26 cellular contexts compared by ENCODE assay signal in genomic region chr12:47787596-47788319, GRCh38. TPM values are rescaled to one million over a fixed set of nuclear protein-coding genes. Genes with fewer than 3 reads are reported as not detected.
DNase-seq lines count a peak whose midpoint lies in the region; ATAC-seq, FAIRE-seq and TF ChIP-seq lines count a peak whose summit lies in the region.
"Had no signal": no experiment of that assay in that cellular context is flagged by ENCODE, and none has a peak within 500 bp of the region (broad histone marks: within the 10 kb centered on the region; RNA-seq: fewer than 3 reads in every experiment).

No MANE protein-coding gene starts in this region.

- H3K27me3 Mint-ChIP-seq in activated CD4-positive, alpha-beta T cell treated with anti-CD3 and anti-CD28 coated beads, Interleukin-2, amount 10 ng/mL, durations not matched to agents 24 days and 14 days: no peaks in the 10 kb centered on the region
- H3K27me3 Mint-ChIP-seq in activated CD4-positive, alpha-beta T cell treated with anti-CD3 and anti-CD28 coated beads, Interleukin-2, amount 10 ng/mL, durations not matched to agents 7 days and 5 days: no peaks in the 10 kb centered on the region
- H3K27me3 Mint-ChIP-seq in CD4-positive, CD25-positive, alpha-beta regulatory T cell: no peaks in the 10 kb centered on the region
- no peaks in the 10 kb centered on the region for H3K27me3 Mint-ChIP-seq in activated T-helper 17 cell treated with anti-CD3 and anti-CD28 coated beads, Interleukin-2, amount 50 U/mL, for 72 hours
- H3K27me3 Mint-ChIP-seq: central memory CD8-positive, alpha-beta T cell had no signal

- H3K23ac ChIP-seq in mesenchymal stem cell (ENCODE audit: low read length in 2 of 2): no peak overlapping the region

- POLR2A ChIA-PET in activated CD4-positive, alpha-beta T cell treated with anti-CD3 and anti-CD28 coated beads, Interleukin-2, amount 10 ng/mL, durations not matched to agents 7 days and 5 days (lab: Charles Lee): no interaction called here

- CTCF ChIA-PET in activated CD4-positive, alpha-beta T cell treated with anti-CD3 and anti-CD28 coated beads, Interleukin-2, amount 10 ng/mL, durations not matched to agents 7 days and 5 days (lab: Charles Lee): interaction anchor here (0.8 to 1.5 kb wide), 4 partner anchors 8 to 22 kb away, joined by 3 to 5 read pairs (median 3); no protein-coding TSS in a partner anchor

- no peak overlapping the region for H3K4ac ChIP-seq in mesenchymal stem cell (ENCODE audit: low read depth in 1 of 2, low read length in 2 of 2)

- no peaks in the 10 kb centered on the region for H3K4me1 ChIP-seq in CD4-positive, CD25-positive, alpha-beta regulatory T cell (ENCODE audit: control insufficient read depth, insufficient read depth, low read length, poor library complexity, severe bottlenecking)
- H3K4me1 ChIP-seq in mesenchymal stem cell (ENCODE audit: control insufficient read depth, insufficient read depth, low read depth, low read length) (peaks cover 2% of the 10 kb centered on the region), kidney (ENCODE audit: control insufficient read depth in 1 of 2, insufficient read depth in 1 of 2, low read depth in 1 of 2, low read length in 2 of 2) (no peaks in the 10 kb centered on the region)
- H3K4me1 ChIP-seq: neural progenitor cell, SJCRH30 had no signal

- no peak overlapping the region for H4K8ac ChIP-seq in mesenchymal stem cell (ENCODE audit: low read length)

- no peak overlapping the region for H2AK5ac ChIP-seq in mesenchymal stem cell (ENCODE audit: low read length, severe bottlenecking)

- H3K9ac ChIP-seq in mesenchymal stem cell (ENCODE audit: low read length) (no peak overlapping the region), kidney (ENCODE audit: low read length in 2 of 2) (no peak overlapping the region)
- H3K9ac ChIP-seq: neural progenitor cell had no signal

- no peak overlapping the region for H2BK120ac ChIP-seq in mesenchymal stem cell (ENCODE audit: low read depth, low read length)

- WGBS in mesenchymal stem cell: 88% methylated on average over 14 of the region's 14 CpGs

- peak overlapping the region; percentile 65 for H3K27ac Mint-ChIP-seq in activated CD4-positive, alpha-beta T cell treated with anti-CD3 and anti-CD28 coated beads, Interleukin-2, amount 10 ng/mL, durations not matched to agents 24 days and 14 days
- no peak overlapping the region for H3K27ac Mint-ChIP-seq in activated CD4-positive, alpha-beta T cell treated with anti-CD3 and anti-CD28 coated beads, Interleukin-2, amount 10 ng/mL, durations not matched to agents 7 days and 5 days
- peak overlapping the region in 2 of 3 donors; percentile 41 to 87 for H3K27ac Mint-ChIP-seq in CD4-positive, CD25-positive, alpha-beta regulatory T cell
- peak overlapping the region; percentile 90 for H3K27ac Mint-ChIP-seq in activated T-helper 17 cell treated with anti-CD3 and anti-CD28 coated beads, Interleukin-2, amount 50 U/mL, for 72 hours
- H3K27ac Mint-ChIP-seq: endodermal cell, neural progenitor cell had no signal

- H3K14ac ChIP-seq in mesenchymal stem cell (ENCODE audit: low read length in 2 of 2): no peak overlapping the region

- H3K79me1 ChIP-seq in mesenchymal stem cell (replicated peaks; ENCODE audit: low read length, poor library complexity, severe bottlenecking): peaks cover 46% of the 10 kb centered on the region

- no peak for FAIRE-seq in kidney (lab: Jason Lieb, UNC)
- FAIRE-seq: A204.1, GM12892 had no signal

- H3K27ac ChIP-seq in CD4-positive, CD25-positive, alpha-beta regulatory T cell (ENCODE audit: insufficient read depth, low read length, poor library complexity, severe bottlenecking): no peak overlapping the region
- H3K27ac ChIP-seq in mesenchymal stem cell (ENCODE audit: low read length, poor library complexity, severe bottlenecking) (no peak overlapping the region), kidney (ENCODE audit: low read depth in 2 of 2, low read length in 2 of 2) (no peak overlapping the region), coronary artery (peak overlapping the region in 1 of 2 donors; percentile 75)
- H3K27ac ChIP-seq: BLaER1 treated with 17β-estradiol and CSF1 and Interleukin-3, amounts not matched to agents 10 nM and 100 nM; neural progenitor cell; SJCRH30 had no signal

- H3K4me1 Mint-ChIP-seq in activated CD4-positive, alpha-beta T cell treated with anti-CD3 and anti-CD28 coated beads, Interleukin-2, amount 10 ng/mL, durations not matched to agents 24 days and 14 days: peaks cover 12% of the 10 kb centered on the region
- H3K4me1 Mint-ChIP-seq in activated CD4-positive, alpha-beta T cell treated with anti-CD3 and anti-CD28 coated beads, Interleukin-2, amount 10 ng/mL, durations not matched to agents 7 days and 5 days: no peaks in the 10 kb centered on the region
- peaks cover 0 to 4% (median 2%) of the 10 kb centered on the region in 4 donors for H3K4me1 Mint-ChIP-seq in CD4-positive, CD25-positive, alpha-beta regulatory T cell
- peaks cover 1% of the 10 kb centered on the region for H3K4me1 Mint-ChIP-seq in activated T-helper 17 cell treated with anti-CD3 and anti-CD28 coated beads, Interleukin-2, amount 50 U/mL, for 72 hours
- H3K4me1 Mint-ChIP-seq: central memory CD8-positive, alpha-beta T cell; endodermal cell had no signal

- TF ChIP-seq CTCF in kidney (IDR thresholded peaks at IDR 0.05; ENCODE audit: borderline replicate concordance, extremely low read depth, insufficient read depth): no peak
- TF ChIP-seq CTCF in coronary artery (IDR thresholded peaks at IDR 0.05): no peak

- intact Hi-C loops in activated CD4-positive, alpha-beta T cell treated with anti-CD3 and anti-CD28 coated beads, Interleukin-2, amount 10 ng/mL, durations not matched to agents 24 days and 14 days (cut with micrococcal nuclease): loop anchor here (2.0 kb wide), 1 partner anchor 15 kb away; no protein-coding TSS in a partner anchor
- intact Hi-C loops in kidney (cut with DNase I): loop anchor here (10.0 kb wide), 1 partner anchor 47 kb away; no protein-coding TSS in a partner anchor

- H2BK12ac ChIP-seq in mesenchymal stem cell (ENCODE audit: low read length in 2 of 2): no peak overlapping the region

- no peak overlapping the region for H3K4me3 Mint-ChIP-seq in activated CD4-positive, alpha-beta T cell treated with anti-CD3 and anti-CD28 coated beads, Interleukin-2, amount 10 ng/mL, durations not matched to agents 24 days and 14 days
- H3K4me3 Mint-ChIP-seq in activated CD4-positive, alpha-beta T cell treated with anti-CD3 and anti-CD28 coated beads, Interleukin-2, amount 10 ng/mL, durations not matched to agents 7 days and 5 days: no peak overlapping the region
- no peak overlapping the region for H3K4me3 Mint-ChIP-seq in CD4-positive, CD25-positive, alpha-beta regulatory T cell
- H3K4me3 Mint-ChIP-seq in activated T-helper 17 cell treated with anti-CD3 and anti-CD28 coated beads, Interleukin-2, amount 50 U/mL, for 72 hours: peak overlapping the region; percentile 26
- H3K4me3 Mint-ChIP-seq: central memory CD8-positive, alpha-beta T cell; endodermal cell; neural progenitor cell had no signal

- H2AFZ ChIP-seq in mesenchymal stem cell (ENCODE audit: low read depth, low read length): no peak overlapping the region
- H2AFZ ChIP-seq: neural progenitor cell had no signal

- peaks cover 93% of the 10 kb centered on the region for H3K36me3 ChIP-seq in CD4-positive, CD25-positive, alpha-beta regulatory T cell (ENCODE audit: control insufficient read depth, insufficient read depth, low read length)
- H3K36me3 ChIP-seq in mesenchymal stem cell (ENCODE audit: control insufficient read depth in 1 of 2, insufficient read depth in 2 of 2, low read depth in 1 of 2, low read length in 2 of 2): peaks cover 95 to 96% of the 10 kb centered on the region in 2 experiments
- H3K36me3 ChIP-seq in kidney (ENCODE audit: control insufficient read depth in 1 of 2, insufficient read depth in 2 of 2, low read length in 2 of 2): peaks cover 25 to 48% of the 10 kb centered on the region in 2 donors
- H3K36me3 ChIP-seq: neural progenitor cell had no signal

- no peaks in the 10 kb centered on the region for H3K9me3 Mint-ChIP-seq in activated CD4-positive, alpha-beta T cell treated with anti-CD3 and anti-CD28 coated beads, Interleukin-2, amount 10 ng/mL, durations not matched to agents 24 days and 14 days
- H3K9me3 Mint-ChIP-seq in activated CD4-positive, alpha-beta T cell treated with anti-CD3 and anti-CD28 coated beads, Interleukin-2, amount 10 ng/mL, durations not matched to agents 7 days and 5 days: no peaks in the 10 kb centered on the region
- no peaks in the 10 kb centered on the region for H3K9me3 Mint-ChIP-seq in CD4-positive, CD25-positive, alpha-beta regulatory T cell
- H3K9me3 Mint-ChIP-seq in activated T-helper 17 cell treated with anti-CD3 and anti-CD28 coated beads, Interleukin-2, amount 50 U/mL, for 72 hours: no peaks in the 10 kb centered on the region
- H3K9me3 Mint-ChIP-seq: central memory CD8-positive, alpha-beta T cell; endodermal cell; neural progenitor cell had no signal

- H3K36me3 Mint-ChIP-seq in activated CD4-positive, alpha-beta T cell treated with anti-CD3 and anti-CD28 coated beads, Interleukin-2, amount 10 ng/mL, durations not matched to agents 24 days and 14 days (ENCODE audit: low read depth): peaks cover 87% of the 10 kb centered on the region
- H3K36me3 Mint-ChIP-seq in activated CD4-positive, alpha-beta T cell treated with anti-CD3 and anti-CD28 coated beads, Interleukin-2, amount 10 ng/mL, durations not matched to agents 7 days and 5 days (ENCODE audit: low read depth): peaks cover 65% of the 10 kb centered on the region
- H3K36me3 Mint-ChIP-seq in CD4-positive, CD25-positive, alpha-beta regulatory T cell: peaks cover 35% of the 10 kb centered on the region
- H3K36me3 Mint-ChIP-seq in activated T-helper 17 cell treated with anti-CD3 and anti-CD28 coated beads, Interleukin-2, amount 50 U/mL, for 72 hours (ENCODE audit: low read depth): peaks cover 97% of the 10 kb centered on the region

- H3K9me3 ChIP-seq in CD4-positive, CD25-positive, alpha-beta regulatory T cell (ENCODE audit: control insufficient read depth in 2 of 2, low read length in 2 of 2): no peaks in the 10 kb centered on the region
- H3K9me3 ChIP-seq in mesenchymal stem cell (ENCODE audit: control insufficient read depth, low read length) (no peaks in the 10 kb centered on the region), kidney (ENCODE audit: control insufficient read depth in 1 of 2, low read length in 2 of 2) (no peaks in the 10 kb centered on the region)
- H3K9me3 ChIP-seq: BLaER1 treated with 17β-estradiol and CSF1 and Interleukin-3, amounts not matched to agents 10 nM and 100 nM; heart right ventricle; SJCRH30; upper lobe of left lung had no signal

- H3K4me3 ChIP-seq in CD4-positive, CD25-positive, alpha-beta regulatory T cell (ENCODE audit: low read depth, low read length): no peak overlapping the region
- no peak overlapping the region for H3K4me3 ChIP-seq in mesenchymal stem cell (ENCODE audit: insufficient read depth in 1 of 2, low read depth in 1 of 2, low read length in 2 of 2)
- no peak overlapping the region for H3K4me3 ChIP-seq in kidney (ENCODE audit: low read length in 2 of 2)
- no peak overlapping the region for H3K4me3 ChIP-seq in coronary artery
- H3K4me3 ChIP-seq: BLaER1 treated with 17β-estradiol and CSF1 and Interleukin-3, amounts not matched to agents 10 nM and 100 nM; heart right ventricle; neural progenitor cell; SJCRH30; upper lobe of left lung had no signal

- no peak overlapping the region for H2BK5ac ChIP-seq in mesenchymal stem cell (ENCODE audit: low read depth, low read length, poor library complexity, severe bottlenecking)

- no peak overlapping the region for H3K18ac ChIP-seq in mesenchymal stem cell (ENCODE audit: low read depth in 1 of 2, low read length in 2 of 2)

- no peak for ATAC-seq in CD4-positive, CD25-positive, alpha-beta regulatory T cell (ENCODE audit: low read depth in 2 of 2)
- ATAC-seq in activated T-helper 17 cell treated with anti-CD3 and anti-CD28 coated beads, Interleukin-2, amount 50 U/mL, for 72 hours (replicated peaks): no peak
- ATAC-seq: HCT116, heart right ventricle had no signal

- peak overlapping the region; percentile 18 for H4K91ac ChIP-seq in mesenchymal stem cell (ENCODE audit: low read length)

- no peak overlapping the region for H3K4me2 ChIP-seq in mesenchymal stem cell (ENCODE audit: low read length, poor library complexity, severe bottlenecking)
- H3K4me2 ChIP-seq: BLaER1 treated with 17β-estradiol and CSF1 and Interleukin-3, amounts not matched to agents 10 nM and 100 nM; neural progenitor cell had no signal

- no peak for DNase-seq in activated CD4-positive, alpha-beta T cell treated with anti-CD3 and anti-CD28 coated beads, Interleukin-2, amount 10 ng/mL, durations not matched to agents 24 days and 14 days
- no peak for DNase-seq in activated CD4-positive, alpha-beta T cell treated with anti-CD3 and anti-CD28 coated beads, Interleukin-2, amount 10 ng/mL, durations not matched to agents 7 days and 5 days
- no peak for DNase-seq in CD4-positive, CD25-positive, alpha-beta regulatory T cell
- no peak for DNase-seq in mesenchymal stem cell
- DNase-seq in kidney: no peak
- DNase-seq in coronary artery (ENCODE audit: low spot score): no peak
- no peak for DNase-seq in dedifferentiated amniotic fluid mesenchymal stem cell (ENCODE audit: extremely low spot score)
- DNase-seq: activated CD4-positive, alpha-beta T cell treated with anti-CD3 and anti-CD28 coated beads for 1 hour; amygdala; DMS53; endodermal cell; Kasumi-1; NCI-H1092; NCI-H526; OCI-M1; SJCRH30; T-helper 9 cell; upper lobe of left lung had no signal

- H2BK15ac ChIP-seq in mesenchymal stem cell (ENCODE audit: low read depth, poor library complexity, severe bottlenecking): no peak overlapping the region

- H3K27me3 ChIP-seq in CD4-positive, CD25-positive, alpha-beta regulatory T cell (ENCODE audit: control insufficient read depth, insufficient read depth, low read length): no peaks in the 10 kb centered on the region
- H3K27me3 ChIP-seq in mesenchymal stem cell (ENCODE audit: control insufficient read depth in 1 of 2, insufficient read depth in 1 of 2, low read length in 2 of 2): no peaks in the 10 kb centered on the region
- H3K27me3 ChIP-seq: BLaER1 treated with 17β-estradiol and CSF1 and Interleukin-3, amounts not matched to agents 10 nM and 100 nM; heart right ventricle; neural progenitor cell; SJCRH30; upper lobe of left lung had no signal

RNA-seq across cellular contexts. Expression of gene SLC48A1, which starts 14.7 kb away (rescaled TPM):
- 10.7 and 12.3 TPM in 2 replicates for total RNA-seq in activated CD4-positive, alpha-beta T cell treated with anti-CD3 and anti-CD28 coated beads, Interleukin-2, amount 10 ng/mL, durations not matched to agents 24 days and 14 days
- total RNA-seq in activated CD4-positive, alpha-beta T cell treated with anti-CD3 and anti-CD28 coated beads, Interleukin-2, amount 10 ng/mL, durations not matched to agents 7 days and 5 days: 1 to 10 TPM; 7.9 to 9.1 TPM
- total RNA-seq in CD4-positive, CD25-positive, alpha-beta regulatory T cell: 4.9 TPM
- polyA plus RNA-seq in CD4-positive, CD25-positive, alpha-beta regulatory T cell: 10 to 100 TPM in 1 of 4 donors, 1 to 10 TPM in 3; 7.3 to 12.7 (median 8.7) TPM
- 1 to 10 TPM; 6.7 to 8.2 TPM for total RNA-seq in activated T-helper 17 cell treated with anti-CD3 and anti-CD28 coated beads, Interleukin-2, amount 50 U/mL, for 72 hours
- polyA plus RNA-seq in mesenchymal stem cell (2013, experiment 1 of 2): 8.4 TPM
- 8.3 TPM for polyA plus RNA-seq in mesenchymal stem cell (2013, experiment 2 of 2)
- 69.9 TPM for total RNA-seq in kidney
- 56.9 TPM for polyA plus RNA-seq in kidney (ENCODE audit: insufficient read depth, low read depth, low replicate concordance)

RNA-seq across cellular contexts. Expression of gene RAPGEF3, which starts 29.1 kb away (rescaled TPM):
- 3.6 and 4.5 TPM in 2 replicates for total RNA-seq in activated CD4-positive, alpha-beta T cell treated with anti-CD3 and anti-CD28 coated beads, Interleukin-2, amount 10 ng/mL, durations not matched to agents 24 days and 14 days
- total RNA-seq in activated CD4-positive, alpha-beta T cell treated with anti-CD3 and anti-CD28 coated beads, Interleukin-2, amount 10 ng/mL, durations not matched to agents 7 days and 5 days: under 1 TPM in 1 of 2 experiments, not detected in 1; 0.15 TPM
- 0.79 TPM for total RNA-seq in CD4-positive, CD25-positive, alpha-beta regulatory T cell
- polyA plus RNA-seq in CD4-positive, CD25-positive, alpha-beta regulatory T cell: under 1 TPM in 2 of 4 donors, not detected in 2; 0.10 to 0.14 TPM
- 1 to 10 TPM; 1.4 to 8.4 TPM for total RNA-seq in activated T-helper 17 cell treated with anti-CD3 and anti-CD28 coated beads, Interleukin-2, amount 50 U/mL, for 72 hours
- polyA plus RNA-seq in mesenchymal stem cell (2013, experiment 1 of 2): 1.2 TPM
- polyA plus RNA-seq in mesenchymal stem cell (2013, experiment 2 of 2): 1.2 TPM
- 179 TPM for total RNA-seq in kidney
- 84.3 TPM for polyA plus RNA-seq in kidney (ENCODE audit: insufficient read depth, low read depth, low replicate concordance)

RNA-seq across cellular contexts. Expression of gene HDAC7, which starts 31.9 kb away (rescaled TPM):
- 405 and 419 TPM in 2 replicates for total RNA-seq in activated CD4-positive, alpha-beta T cell treated with anti-CD3 and anti-CD28 coated beads, Interleukin-2, amount 10 ng/mL, durations not matched to agents 24 days and 14 days
- 100 to 1,000 TPM; 218 to 232 TPM for total RNA-seq in activated CD4-positive, alpha-beta T cell treated with anti-CD3 and anti-CD28 coated beads, Interleukin-2, amount 10 ng/mL, durations not matched to agents 7 days and 5 days
- 163 TPM for total RNA-seq in CD4-positive, CD25-positive, alpha-beta regulatory T cell
- polyA plus RNA-seq in CD4-positive, CD25-positive, alpha-beta regulatory T cell: 10 to 100 TPM; 14.0 to 15.4 (median 15.3) TPM
- total RNA-seq in activated T-helper 17 cell treated with anti-CD3 and anti-CD28 coated beads, Interleukin-2, amount 50 U/mL, for 72 hours: 100 to 1,000 TPM; 163 to 471 TPM
- 50.4 TPM for polyA plus RNA-seq in mesenchymal stem cell (2013, experiment 1 of 2)
- 47.9 TPM for polyA plus RNA-seq in mesenchymal stem cell (2013, experiment 2 of 2)
- 132 TPM for total RNA-seq in kidney
- 35.0 TPM for polyA plus RNA-seq in kidney (ENCODE audit: insufficient read depth, low read depth, low replicate concordance)

Comparison
In these comparisons a context has a peak if more than half of its experiments do, and no peak if none do; other contexts are left out.
1. RNA of gene RAPGEF3, which starts 29.1 kb away (total RNA-seq): 179 TPM in kidney (single experiment); 1.4 to 8.4 TPM in activated T-helper 17 cell treated with anti-CD3 and anti-CD28 coated beads, Interleukin-2, amount 50 U/mL, for 72 hours, 3.6 to 4.5 TPM in activated CD4-positive, alpha-beta T cell treated with anti-CD3 and anti-CD28 coated beads, Interleukin-2, amount 10 ng/mL, durations not matched to agents 24 days and 14 days, 0.79 TPM in CD4-positive, CD25-positive, alpha-beta regulatory T cell (single experiment) and 0.15 TPM in activated CD4-positive, alpha-beta T cell treated with anti-CD3 and anti-CD28 coated beads, Interleukin-2, amount 10 ng/mL, durations not matched to agents 7 days and 5 days; every median in the first group is over 10 times any median in the second.